1 cellular context compared by ENCODE assay signal in genomic region chr5:149273237-149273636, GRCh38.
TF ChIP-seq lines count a peak whose summit lies in the region.

No MANE protein-coding gene starts in this region.

TF ChIP-seq in HCT116, 20 proteins besides CTCF, POLR2A, EP300 and RAD21:
- TF ChIP-seq MAX (IDR thresholded peaks at IDR 0.05) (no peak), SP1 (IDR thresholded peaks at IDR 0.05; ENCODE audit: low read depth) (no peak), JUND (IDR thresholded peaks at IDR 0.05) (no peak), ATF3 (IDR thresholded peaks at IDR 0.05) (no peak), EGR1 (IDR thresholded peaks at IDR 0.05; ENCODE audit: low read depth) (no peak), ELF1 (IDR thresholded peaks at IDR 0.05; ENCODE audit: borderline replicate concordance, low read depth) (no peak), REST (IDR thresholded peaks at IDR 0.05; ENCODE audit: low read depth) (no peak), POLR2AphosphoS5 (IDR thresholded peaks at IDR 0.05; ENCODE audit: low read depth, low read length) (no peak), EZH2 (IDR thresholded peaks at IDR 0.05) (no peak), SRF (IDR thresholded peaks at IDR 0.05; ENCODE audit: low read depth) (no peak)
TF ChIP-seq in HCT116: peak in this region for 0.
